12 cellular contexts compared by ENCODE assay signal in genomic region chr15:68598171-68599152, GRCh38. TPM values are rescaled to one million over a fixed set of nuclear protein-coding genes. Genes with fewer than 3 reads are reported as not detected.
A peak's percentile ranks its signal among the peaks of the same experiment; 100 is the strongest.
DNase-seq lines count a peak whose midpoint lies in the region; ATAC-seq and TF ChIP-seq lines count a peak whose summit lies in the region.
"Had no signal": no experiment of that assay in that cellular context is flagged by ENCODE, and none has a peak within 500 bp of the region (broad histone marks: within the 10 kb centered on the region; RNA-seq: fewer than 3 reads in every experiment).

No MANE protein-coding gene starts in this region.

- POLR2A ChIA-PET in activated CD4-positive, alpha-beta T cell treated with anti-CD3 and anti-CD28 coated beads for 36 hours (lab: Charles Lee) = no interaction called here

- TF ChIP-seq EP300 in gastroesophageal sphincter (IDR thresholded peaks at IDR 0.05) = no peak

- no peaks in the 10 kb centered on the region for H3K9me3 Mint-ChIP-seq in activated CD4-positive, alpha-beta T cell treated with anti-CD3 and anti-CD28 coated beads for 36 hours (ENCODE audit: low read depth)

- H3K79me2 ChIP-seq in ACC112 (ENCODE audit: control insufficient read depth, insufficient read depth, low read length, unreplicated experiment) (peaks cover 45% of the 10 kb centered on the region), osteoblast (ENCODE audit: insufficient read depth, low read length) (peaks cover 64% of the 10 kb centered on the region)

- intact Hi-C loops in activated CD4-positive, alpha-beta T cell treated with anti-CD3 and anti-CD28 coated beads for 36 hours (cut with DNase I, micrococcal nuclease) = no loop called here

- H3K9me3 ChIP-seq in WERI-Rb-1 (ENCODE audit: severe bottlenecking) (no peaks in the 10 kb centered on the region), gastroesophageal sphincter (no peaks in the 10 kb centered on the region), osteoblast (ENCODE audit: low read depth, low read length) (no peaks in the 10 kb centered on the region)

- peak overlapping the region; percentile 40 for H3K4me2 ChIP-seq in osteoblast (ENCODE audit: insufficient read depth, low read length)

- peak overlapping the region; percentile 68 for H3K27ac ChIP-seq in ACC112 (ENCODE audit: low read depth, low read length)
- H3K27ac ChIP-seq in WERI-Rb-1 = peak overlapping the region; percentile 86
- peak overlapping the region in 3 of 4 donors; percentile 31 to 37 (median 33) for H3K27ac ChIP-seq in gastroesophageal sphincter
- H3K27ac ChIP-seq in osteoblast (ENCODE audit: low read depth, low read length) = peak overlapping the region; percentile 84

- no peak for TF ChIP-seq CTCF in WERI-Rb-1 (IDR thresholded peaks at IDR 0.05; ENCODE audit: low read depth, low read length)
- TF ChIP-seq CTCF in gastroesophageal sphincter (IDR thresholded peaks at IDR 0.05) = no peak
- TF ChIP-seq CTCF in osteoblast (IDR thresholded peaks at IDR 0.05; ENCODE audit: extremely low read depth, low read depth, low read length) = no peak

- no peaks in the 10 kb centered on the region for H3K27me3 Mint-ChIP-seq in activated CD4-positive, alpha-beta T cell treated with anti-CD3 and anti-CD28 coated beads for 36 hours

- H3K4me1 Mint-ChIP-seq in activated CD4-positive, alpha-beta T cell treated with anti-CD3 and anti-CD28 coated beads for 36 hours = no peaks in the 10 kb centered on the region

- H3K4me3 ChIP-seq in ACC112 (ENCODE audit: low read depth, low read length) (no peak overlapping the region), WERI-Rb-1 (ENCODE audit: low read depth, low read length) (no peak overlapping the region), gastroesophageal sphincter (no peak overlapping the region), osteoblast (ENCODE audit: insufficient read depth, low read length) (no peak overlapping the region)

- H2AFZ ChIP-seq in ACC112 (ENCODE audit: low read length, unreplicated experiment) (no peak overlapping the region), osteoblast (ENCODE audit: low read length) (peak overlapping the region; percentile 77)

- no peaks in the 10 kb centered on the region for H3K36me3 Mint-ChIP-seq in activated CD4-positive, alpha-beta T cell treated with anti-CD3 and anti-CD28 coated beads for 36 hours (ENCODE audit: low read depth)

- peak; percentile 59 for ATAC-seq in gastroesophageal sphincter
- no peak for ATAC-seq in activated CD4-positive, alpha-beta T cell treated with anti-CD3 and anti-CD28 coated beads for 36 hours

- H3K4me3 Mint-ChIP-seq in activated CD4-positive, alpha-beta T cell treated with anti-CD3 and anti-CD28 coated beads for 36 hours = no peak overlapping the region

- H3K27ac Mint-ChIP-seq in activated CD4-positive, alpha-beta T cell treated with anti-CD3 and anti-CD28 coated beads for 36 hours = no peak overlapping the region

- peaks cover 52% of the 10 kb centered on the region for H3K4me1 ChIP-seq in ACC112 (ENCODE audit: control insufficient read depth, insufficient read depth, low read length, unreplicated experiment)
- peaks cover 0 to 70% (median 15%) of the 10 kb centered on the region in 3 donors for H3K4me1 ChIP-seq in gastroesophageal sphincter
- peaks cover 32% of the 10 kb centered on the region for H3K4me1 ChIP-seq in osteoblast (ENCODE audit: insufficient read depth, low read length)

- CTCF ChIA-PET in activated CD4-positive, alpha-beta T cell treated with anti-CD3 and anti-CD28 coated beads for 36 hours (lab: Charles Lee) = no interaction called here

- H3K27me3 ChIP-seq in ACC112 (ENCODE audit: insufficient read depth, low read length) = no peaks in the 10 kb centered on the region
- H3K27me3 ChIP-seq in WERI-Rb-1 (ENCODE audit: insufficient read depth, low read depth, severe bottlenecking) = no peaks in the 10 kb centered on the region
- H3K27me3 ChIP-seq in gastroesophageal sphincter = peaks cover 12% of the 10 kb centered on the region
- H3K27me3 ChIP-seq in osteoblast (ENCODE audit: insufficient read depth, low read length) = no peaks in the 10 kb centered on the region

- H4K20me1 ChIP-seq in osteoblast (ENCODE audit: insufficient read depth, low read length) = no peaks in the 10 kb centered on the region

- H3K36me3 ChIP-seq in ACC112 (ENCODE audit: insufficient read depth, low read length) = no peaks in the 10 kb centered on the region
- H3K36me3 ChIP-seq in WERI-Rb-1 = peaks cover under 1% of the 10 kb centered on the region; the same call in 1 of the 2 replicates
- no peaks in the 10 kb centered on the region for H3K36me3 ChIP-seq in gastroesophageal sphincter
- H3K36me3 ChIP-seq in osteoblast (ENCODE audit: insufficient read depth, low read length) = no peaks in the 10 kb centered on the region

- WGBS in gastroesophageal sphincter (ENCODE audit: low coverage in 1 of 2), 2 donors = 65 to 84% methylated on average over 5 to 6 of the region's 14 CpGs

- TF ChIP-seq POLR2A in gastroesophageal sphincter (IDR thresholded peaks at IDR 0.05) = no peak

- DNase-seq in WERI-Rb-1 (no peak), osteoblast (ENCODE audit: insufficient read length, low spot score, missing footprints) (peak; percentile 86), NCI-H2171 treated with DMSO at 0.1 percent for 48 hours (lab: John Stamatoyannopoulos, UW) (no peak), NCI-H1694 (lab: John Stamatoyannopoulos, UW) (no peak)
- no peak for DNase-seq in activated CD4-positive, alpha-beta T cell treated with anti-CD3 and anti-CD28 coated beads for 36 hours
- DNase-seq in activated CD4-positive, CD25-positive, alpha-beta regulatory T cell treated with anti-CD3 and anti-CD28 coated beads, Interleukin-2, amount 50 U/mL, for 72 hours = no peak
- DNase-seq: activated CD4-positive, alpha-beta T cell treated with anti-CD3 and anti-CD28 coated beads for 1 hour; DMS79 treated with DMSO at 0.1 percent for 48 hours; midbrain; NCI-H1417 had no signal

RNA-seq across cellular contexts. Expression of gene CORO2B, which starts 19.7 kb away (rescaled TPM):
- total RNA-seq in gastroesophageal sphincter (1 to 10 TPM; 3.2 to 9.1 (median 6.6) TPM), osteoblast (10.5 and 14.1 TPM in 2 replicates)
- under 1 TPM; 0.09 to 0.11 TPM for total RNA-seq in activated CD4-positive, alpha-beta T cell treated with anti-CD3 and anti-CD28 coated beads for 36 hours

Comparison
In these comparisons a context has a peak if more than half of its experiments do, and no peak if none do; other contexts are left out.
1. H3K27ac ChIP-seq: peak in every context shown above with its lines; median percentile 86 in WERI-Rb-1; 84 in osteoblast; 68 in ACC112; 33 in gastroesophageal sphincter.